In genomic region chr1:26771643-26772321, GRCh38 we compare ENCODE assay signal across 8 cellular contexts. TPM values are rescaled to one million over a fixed set of nuclear protein-coding genes. Genes with fewer than 3 reads are reported as not detected.
DNase-seq lines count a peak whose midpoint lies in the region; ATAC-seq and TF ChIP-seq lines count a peak whose summit lies in the region.

No MANE protein-coding gene starts in this region.

- TF ChIP-seq CTCF in epithelial cell of esophagus (IDR thresholded peaks at IDR 0.05; ENCODE audit: insufficient read depth, low read depth, low read length, missing control alignments) (no peak), natural killer cell (IDR thresholded peaks at IDR 0.05) (no peak)

- ATAC-seq in natural killer cell, result peak in 2 of 3 donors; percentile 48 to 59
- ATAC-seq in GM18868 (IDR thresholded peaks at IDR 0.05; ENCODE audit: unreplicated experiment), result no peak
- ATAC-seq in GM21576 (IDR thresholded peaks at IDR 0.05; ENCODE audit: unreplicated experiment), result no peak

- peaks cover 10 to 31% of the 10 kb centered on the region in 2 donors for H3K4me1 Mint-ChIP-seq in natural killer cell

- H3K9me3 Mint-ChIP-seq in natural killer cell, result no peaks in the 10 kb centered on the region

- DNase-seq in stimulated activated naive CD4-positive, alpha-beta T cell treated with Interleukin-2 at 50 U/mL for 16 hours (lab: John Stamatoyannopoulos, UW), result peak; percentile 5
- no peak for DNase-seq in stimulated activated naive CD4-positive, alpha-beta T cell (lab: John Stamatoyannopoulos, UW)
- DNase-seq in SK-MEL-5 (ENCODE audit: low read depth, low spot score), result peak; percentile 70
- peak; percentile 74 for DNase-seq in epithelial cell of esophagus (ENCODE audit: low read depth)
- no peak for DNase-seq in natural killer cell
- no peak for DNase-seq in NOMO-1 (lab: John Stamatoyannopoulos, UW; ENCODE audit: unreplicated experiment in 2 of 2)

- H3K4me3 Mint-ChIP-seq in natural killer cell, result no peak overlapping the region

- in situ Hi-C loops in SK-MEL-5 (cut with HindIII; ENCODE audit: low pct_unique_long_range_greater_than_20kb, low sequenced_read_pairs), result no loop called here

- intact Hi-C loops in natural killer cell (cut with micrococcal nuclease), result no loop called here

- H3K27me3 Mint-ChIP-seq in natural killer cell (ENCODE audit: low read depth in 2 of 2), result no peaks in the 10 kb centered on the region

- peaks cover 19% of the 10 kb centered on the region for H3K36me3 Mint-ChIP-seq in natural killer cell

- H3K4me3 ChIP-seq in epithelial cell of esophagus (ENCODE audit: low read length), result no peak overlapping the region

- H3K27ac Mint-ChIP-seq in natural killer cell, result peak overlapping the region; percentile 54 to 82

RNA-seq across cellular contexts. Expression of gene PIGV, which starts 16.0 kb away (rescaled TPM):
- 18.8 and 19.0 TPM in 2 replicates for total RNA-seq in SK-MEL-5 (2014; rRNA removed; shearing (Covaris generic))
- polyA plus RNA-seq in SK-MEL-5 (2015; cell fraction: cytosol; rRNA removed), result 13.2 and 13.4 TPM in 2 replicates
- 12.5 and 14.6 TPM in 2 replicates for polyA plus RNA-seq in SK-MEL-5 (2015; cell fraction: nucleus; rRNA removed)
- 10 to 100 TPM; 23.1 to 35.2 (median 30.3) TPM for total RNA-seq in natural killer cell

RNA-seq across cellular contexts. Expression of gene ZDHHC18, which starts 54.7 kb away (rescaled TPM):
- 9.5 and 11.0 TPM in 2 replicates for total RNA-seq in SK-MEL-5 (2014; rRNA removed; shearing (Covaris generic))
- polyA plus RNA-seq in SK-MEL-5 (2015; cell fraction: cytosol; rRNA removed), result 24.4 and 30.0 TPM in 2 replicates
- polyA plus RNA-seq in SK-MEL-5 (2015; cell fraction: nucleus; rRNA removed), result 40.4 and 42.5 TPM in 2 replicates
- total RNA-seq in natural killer cell, result 10 to 100 TPM; 70.0 to 74.6 (median 72.3) TPM

Comparison
In these comparisons a context has a peak if more than half of its experiments do, and no peak if none do; other contexts are left out.
1. DNase-seq: peak in stimulated activated naive CD4-positive, alpha-beta T cell treated with Interleukin-2 at 50 U/mL for 16 hours (single experiment), SK-MEL-5 (single experiment) and epithelial cell of esophagus (single experiment); none in stimulated activated naive CD4-positive, alpha-beta T cell (0 of 6), natural killer cell (single experiment) and NOMO-1 (0 of 2).
2. ATAC-seq: peak in natural killer cell (2 of 3); none in GM18868 (single experiment) and GM21576 (single experiment).